In genomic region chr22:46633334-46633890, GRCh38 we compare ENCODE assay signal across 23 cellular contexts.
"Had no signal": no experiment of that assay in that cellular context is flagged by ENCODE, and none has a peak within 500 bp of the region (broad histone marks: within the 10 kb centered on the region; RNA-seq: fewer than 3 reads in every experiment).

No MANE protein-coding gene starts in this region.

- H3K36me3 ChIP-seq: adrenal gland, breast epithelium, right lobe of liver had no signal

- ATAC-seq: heart right ventricle; left lobe of liver; natural killer cell treated with Interleukin-12 subunit alpha and Interleukin-12 subunit beta and Interleukin-15 and Interleukin-18, amount 100 ng/mL, for 72 hours; right lobe of liver; stimulated activated naive B cell treated with anti-CD40 and anti-IgM and Interleukin-4, amounts not matched to agents 10 μg/mL and 1 μg/mL and 100 μg/mL, for 72 hours had no signal

- H3K27me3 ChIP-seq: adrenal gland, breast epithelium, heart right ventricle, right lobe of liver, testis, upper lobe of right lung had no signal

- H3K4me1 ChIP-seq: breast epithelium, testis, upper lobe of right lung had no signal

- H3K27ac ChIP-seq: breast epithelium, coronary artery, right lobe of liver, testis, upper lobe of right lung had no signal

- DNase-seq: activated CD8-positive, alpha-beta memory T cell treated with anti-CD3 and anti-CD28 coated beads for 24 hours; activated CD8-positive, alpha-beta memory T cell treated with anti-CD3 and anti-CD28 coated beads, Interleukin-2, amount 50 U/mL, for 4 hours; activated naive CD4-positive, alpha-beta T cell; activated T-cell treated with anti-CD3 and anti-CD28 coated beads, Interleukin-2, amount 50 U/mL, for 24 hours; cerebellar nuclear complex; endodermal cell; foreskin fibroblast; midbrain; small intestine; stimulated activated CD4-positive, alpha-beta T cell treated with anti-CD3 and anti-CD28 coated beads, Interleukin-15, amount 100 ng/mL, for 24 hours; stimulated activated naive B cell treated with anti-CD40 and anti-IgM and Interleukin-4, amounts not matched to agents 10 μg/mL and 1 μg/mL and 100 μg/mL, for 72 hours; T-helper 1 cell; T-helper 9 cell; testis; upper lobe of right lung had no signal

- FAIRE-seq: astrocyte, small intestine had no signal

- H3K9me3 ChIP-seq: adrenal gland, breast epithelium, heart right ventricle, right lobe of liver, testis, upper lobe of right lung had no signal

- H3K4me3 ChIP-seq: adrenal gland, breast epithelium, coronary artery, heart right ventricle, right lobe of liver, testis, upper lobe of right lung had no signal
